In the genomic region with DNA sequence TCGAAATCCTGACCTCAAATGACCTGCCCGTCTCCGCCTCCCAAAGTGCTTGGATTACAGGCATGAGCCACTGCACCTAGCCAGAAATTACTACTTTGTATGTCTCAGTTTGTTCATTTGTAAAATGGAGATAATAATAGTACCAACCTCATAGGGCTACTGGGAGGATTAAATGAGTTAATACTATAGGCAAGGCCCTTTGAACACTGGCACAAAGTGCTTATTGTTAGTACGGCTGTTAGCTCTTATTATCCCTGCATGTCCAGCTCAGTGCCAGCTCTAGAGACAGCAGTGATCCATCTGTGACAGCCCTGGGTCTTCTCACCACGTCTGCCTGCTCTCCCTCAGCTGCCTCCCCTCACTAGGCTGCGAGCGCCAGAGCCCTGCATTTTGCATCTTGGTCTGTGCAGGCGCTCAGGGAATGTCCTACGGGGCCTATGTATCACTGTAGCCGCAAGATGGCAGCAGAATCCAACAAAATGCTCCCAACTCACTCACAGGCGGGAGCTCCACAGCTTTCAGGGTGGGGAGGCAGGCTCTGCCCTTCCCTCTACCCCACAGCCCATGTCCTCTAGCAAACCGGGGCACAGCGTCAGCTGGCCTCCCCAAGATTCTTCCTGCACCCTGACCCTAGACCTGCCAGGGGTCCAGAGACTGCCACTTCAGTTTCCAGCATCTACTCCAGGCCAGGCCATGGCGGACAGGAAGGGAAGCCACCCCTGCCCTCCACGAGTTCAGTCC, we compare ENCODE assay signal across 1 cellular context.
TF ChIP-seq lines count a peak whose summit lies in the region.

No MANE protein-coding gene starts in this region.

TF ChIP-seq in GM23338, 12 proteins besides CTCF, POLR2A, EP300 and RAD21 (continued from another document):
- no peak for TF ChIP-seq ZNF462 (CRISPR knock-in tag; IDR thresholded peaks at IDR 0.05)
- TF ChIP-seq, protein P1, sequence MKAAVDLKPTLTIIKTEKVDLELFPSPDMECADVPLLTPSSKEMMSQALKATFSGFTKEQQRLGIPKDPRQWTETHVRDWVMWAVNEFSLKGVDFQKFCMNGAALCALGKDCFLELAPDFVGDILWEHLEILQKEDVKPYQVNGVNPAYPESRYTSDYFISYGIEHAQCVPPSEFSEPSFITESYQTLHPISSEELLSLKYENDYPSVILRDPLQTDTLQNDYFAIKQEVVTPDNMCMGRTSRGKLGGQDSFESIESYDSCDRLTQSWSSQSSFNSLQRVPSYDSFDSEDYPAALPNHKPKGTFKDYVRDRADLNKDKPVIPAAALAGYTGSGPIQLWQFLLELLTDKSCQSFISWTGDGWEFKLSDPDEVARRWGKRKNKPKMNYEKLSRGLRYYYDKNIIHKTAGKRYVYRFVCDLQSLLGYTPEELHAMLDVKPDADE (IDR thresholded peaks at IDR 0.05): no peak
- no peak for TF ChIP-seq ZNF114 (CRISPR knock-in tag; IDR thresholded peaks at IDR 0.05)
- TF ChIP-seq STAT1 (IDR thresholded peaks at IDR 0.05; ENCODE audit: unreplicated experiment): no peak
